Comparison of ENCODE assay signal across 9 cellular contexts in genomic region chr12:48286665-48287064, GRCh38.
A peak's percentile ranks its signal among the peaks of the same experiment; 100 is the strongest.
DNase-seq lines count a peak whose midpoint lies in the region; ATAC-seq, FAIRE-seq and TF ChIP-seq lines count a peak whose summit lies in the region.
"Had no signal": no experiment of that assay in that cellular context is flagged by ENCODE, and none has a peak within 500 bp of the region (broad histone marks: within the 10 kb centered on the region; RNA-seq: fewer than 3 reads in every experiment).

No MANE protein-coding gene starts in this region.

- H3K9me3 Mint-ChIP-seq in Caco-2 (ENCODE audit: unreplicated experiment) (no peaks in the 10 kb centered on the region), astrocyte (ENCODE audit: unreplicated experiment) (no peaks in the 10 kb centered on the region)

- H3K79me2 ChIP-seq in astrocyte (ENCODE audit: insufficient read depth, low read length) = no peaks in the 10 kb centered on the region

- TF ChIP-seq CTCF in Caco-2 (IDR thresholded peaks at IDR 0.05; ENCODE audit: insufficient read depth in 1 of 2, low read depth in 1 of 2, low read length in 1 of 2, severe bottlenecking in 1 of 2, unreplicated experiment in 1 of 2) (peak; percentile 44 to 63), astrocyte (IDR thresholded peaks at IDR 0.05; ENCODE audit: insufficient read depth, low read depth, low read length) (peak; percentile 11), lower lobe of right lung (IDR thresholded peaks at IDR 0.05) (peak; percentile 34), GM20000 (IDR thresholded peaks at IDR 0.05; ENCODE audit: extremely low read depth, missing control alignments) (no peak)

- H4K20me1 ChIP-seq in astrocyte (ENCODE audit: insufficient read depth, low read length) = no peaks in the 10 kb centered on the region

- H3K4me3 ChIP-seq in Caco-2 (ENCODE audit: low read depth, low read length) (no peak overlapping the region), astrocyte (ENCODE audit: insufficient read depth, low read depth, low read length) (no peak overlapping the region), lower lobe of right lung (no peak overlapping the region)

- no peaks in the 10 kb centered on the region for H3K36me3 ChIP-seq in Caco-2 (ENCODE audit: control insufficient read depth, insufficient read depth, low read length)
- no peaks in the 10 kb centered on the region for H3K36me3 ChIP-seq in astrocyte (ENCODE audit: insufficient read depth, low read length)
- no peaks in the 10 kb centered on the region for H3K36me3 ChIP-seq in lower lobe of right lung

- POLR2A ChIA-PET in Caco-2 (lab: Charles Lee) = interaction anchor here (0.6 kb wide), 2 partner anchors 25 to 395 kb away, joined by 3 read pairs; partner anchors contain the start of gene KANSL2

- intact Hi-C loops in Caco-2 (cut with micrococcal nuclease; ENCODE audit: unreplicated experiment) (loop anchor here (10.0 kb wide), 2 partner anchors 168 to 328 kb away; no protein-coding TSS in a partner anchor), lower lobe of right lung (cut with DNase I) (no loop called here)

- no peak overlapping the region for H3K27ac ChIP-seq in astrocyte (ENCODE audit: low read depth, low read length)
- no peak overlapping the region for H3K27ac ChIP-seq in lower lobe of right lung

- no TSS peak for BruUV-seq in Caco-2 (replicated peaks; lab: Mats Ljungman, UMichigan)

- H3K4me3 Mint-ChIP-seq in Caco-2 (ENCODE audit: unreplicated experiment) (no peak overlapping the region), astrocyte (ENCODE audit: unreplicated experiment) (no peak overlapping the region)

- H3K9ac ChIP-seq in astrocyte (ENCODE audit: low read length) = no peak overlapping the region

- H3K36me3 Mint-ChIP-seq in Caco-2 (ENCODE audit: insufficient read depth, unreplicated experiment) (no peaks in the 10 kb centered on the region), astrocyte (ENCODE audit: low read depth, unreplicated experiment) (no peaks in the 10 kb centered on the region)

- no peaks in the 10 kb centered on the region for H3K4me1 Mint-ChIP-seq in Caco-2 (ENCODE audit: low read depth, unreplicated experiment)
- H3K4me1 Mint-ChIP-seq in astrocyte (ENCODE audit: low read depth, unreplicated experiment) = no peaks in the 10 kb centered on the region

- H3K4me2 ChIP-seq in astrocyte (ENCODE audit: low read length) = no peak overlapping the region

- H3K27me3 ChIP-seq in Caco-2 (replicated peaks; ENCODE audit: control insufficient read depth, insufficient read depth, low read length) (no peaks in the 10 kb centered on the region), astrocyte (ENCODE audit: insufficient read depth, low read length) (no peaks in the 10 kb centered on the region), lower lobe of right lung (ENCODE audit: low read depth) (no peaks in the 10 kb centered on the region)

- ATAC-seq in lower lobe of right lung (no peak), GM18870 (IDR thresholded peaks at IDR 0.05; ENCODE audit: unreplicated experiment) (no peak), HG02759 (IDR thresholded peaks at IDR 0.05; ENCODE audit: unreplicated experiment) (no peak)

- DNase-seq in Caco-2 (peak in 1 of 2 experiments; percentile 31), HT-29 (ENCODE audit: low spot score) (peak; percentile 34), astrocyte (ENCODE audit: low read depth) (no peak), lower lobe of right lung (no peak), GM20000 (ENCODE audit: low spot score) (no peak), GM19240 (ENCODE audit: insufficient read length, low spot score) (no peak)
- DNase-seq: hypothalamus had no signal

- H3K9me3 ChIP-seq in Caco-2 (no peaks in the 10 kb centered on the region), astrocyte (ENCODE audit: insufficient read depth, low read depth, low read length) (no peaks in the 10 kb centered on the region), lower lobe of right lung (no peaks in the 10 kb centered on the region)

- H3K27ac Mint-ChIP-seq in Caco-2 (ENCODE audit: unreplicated experiment) = no peak overlapping the region
- H3K27ac Mint-ChIP-seq in astrocyte (ENCODE audit: unreplicated experiment) = no peak overlapping the region

- no peaks in the 10 kb centered on the region for H3K4me1 ChIP-seq in Caco-2
- H3K4me1 ChIP-seq in astrocyte (ENCODE audit: insufficient read depth, low read length) = no peaks in the 10 kb centered on the region
- no peaks in the 10 kb centered on the region for H3K4me1 ChIP-seq in lower lobe of right lung

- FAIRE-seq in astrocyte (lab: Jason Lieb, UNC) = no peak

- no peak overlapping the region for H2AFZ ChIP-seq in astrocyte (ENCODE audit: low read depth, low read length)

- peaks cover 10% of the 10 kb centered on the region for H3K27me3 Mint-ChIP-seq in Caco-2 (ENCODE audit: insufficient read depth, unreplicated experiment)
- peaks cover 2% of the 10 kb centered on the region for H3K27me3 Mint-ChIP-seq in astrocyte (ENCODE audit: low read depth, unreplicated experiment)

- CTCF ChIA-PET in Caco-2 (lab: Charles Lee) = interaction anchor here (0.6 to 1.6 kb wide), 5 partner anchors 63 to 332 kb away, joined by 3 to 8 read pairs (median 6); partner anchors contain the start of gene ASB8
